10 cellular contexts compared by ENCODE assay signal in genomic region chr3:107432646-107433045, GRCh38. TPM values are rescaled to one million over a fixed set of nuclear protein-coding genes. Genes with fewer than 3 reads are reported as not detected.
DNase-seq lines count a peak whose midpoint lies in the region; ATAC-seq, FAIRE-seq and TF ChIP-seq lines count a peak whose summit lies in the region.
"Had no signal": no experiment of that assay in that cellular context is flagged by ENCODE, and none has a peak within 500 bp of the region (broad histone marks: within the 10 kb centered on the region; RNA-seq: fewer than 3 reads in every experiment).

No MANE protein-coding gene starts in this region.

- no peak for TF ChIP-seq POLR2A in testis (IDR thresholded peaks at IDR 0.05)

- peaks cover 12% of the 10 kb centered on the region for H3K4me1 Mint-ChIP-seq in activated naive CD4-positive, alpha-beta T cell treated with anti-CD3 and anti-CD28 coated beads for 36 hours (ENCODE audit: low read depth)
- H3K4me1 Mint-ChIP-seq in activated CD8-positive, alpha-beta T cell treated with anti-CD3 and anti-CD28 coated beads, Interleukin-2, amount 10 ng/mL, durations not matched to agents 7 days and 5 days (ENCODE audit: low read depth) = peaks cover 21% of the 10 kb centered on the region

- peaks cover 13% of the 10 kb centered on the region for H3K27me3 Mint-ChIP-seq in activated naive CD4-positive, alpha-beta T cell treated with anti-CD3 and anti-CD28 coated beads for 36 hours (ENCODE audit: low read depth)
- H3K27me3 Mint-ChIP-seq in activated CD8-positive, alpha-beta T cell treated with anti-CD3 and anti-CD28 coated beads, Interleukin-2, amount 10 ng/mL, durations not matched to agents 7 days and 5 days (ENCODE audit: low read depth) = peaks cover 40% of the 10 kb centered on the region

- in situ Hi-C loops in HAP-1 (cut with MboI; ENCODE audit: low sequenced_read_pairs) = no loop called here

- intact Hi-C loops in activated naive CD4-positive, alpha-beta T cell treated with anti-CD3 and anti-CD28 coated beads for 36 hours (cut with micrococcal nuclease) = loop anchor here (5.0 to 10.0 kb wide), 4 partner anchors 310 to 1402 kb away; partner anchors contain the start of gene IFT57
- intact Hi-C loops in testis (cut with DNase I; ENCODE audit: low total_unique reads) = loop anchor here (5.0 kb wide), 1 partner anchor 90 kb away; the partner anchor contains the start of gene BBX

- H3K9me3 ChIP-seq in testis (no peaks in the 10 kb centered on the region), HAP-1 (no peaks in the 10 kb centered on the region)
- H3K9me3 ChIP-seq: upper lobe of left lung had no signal

- CTCF ChIA-PET in activated naive CD4-positive, alpha-beta T cell treated with anti-CD3 and anti-CD28 coated beads for 36 hours (lab: Charles Lee) = interaction anchor here (3.9 kb wide), 1 partner anchor 161 kb away, joined by 19 read pairs; no protein-coding TSS in a partner anchor
- CTCF ChIA-PET in activated CD8-positive, alpha-beta T cell treated with anti-CD3 and anti-CD28 coated beads, Interleukin-2, amount 10 ng/mL, durations not matched to agents 7 days and 5 days (lab: Charles Lee) = interaction anchor here (4.3 to 7.3 kb wide), 2 partner anchors 12 to 159 kb away, joined by 38 to 55 read pairs; no protein-coding TSS in a partner anchor

- POLR2A ChIA-PET in activated CD8-positive, alpha-beta T cell treated with anti-CD3 and anti-CD28 coated beads, Interleukin-2, amount 10 ng/mL, durations not matched to agents 7 days and 5 days (lab: Charles Lee) = no interaction called here

- H3K4me1 ChIP-seq in testis (peaks cover 6% of the 10 kb centered on the region), HAP-1 (peaks cover 22% of the 10 kb centered on the region)

- FAIRE-seq in islet of Langerhans (lab: Jason Lieb, UNC) = peak; percentile 94

- peak overlapping the region; percentile 82 to 97 for H3K27ac ChIP-seq in testis

- no peak for DNase-seq in activated naive CD4-positive, alpha-beta T cell treated with anti-CD3 and anti-CD28 coated beads for 36 hours
- DNase-seq in activated naive CD4-positive, alpha-beta T cell treated with anti-CD3 and anti-CD28 coated beads, Interleukin-2, amount 50 U/mL, for 16 hours = no peak
- DNase-seq in activated CD8-positive, alpha-beta T cell treated with anti-CD3 and anti-CD28 coated beads, Interleukin-2, amount 10 ng/mL, durations not matched to agents 7 days and 5 days = no peak
- DNase-seq in testis (no peak), activated gamma-delta T cell treated with Interleukin-2 at 50 U/mL for 16 hours (no peak), HAP-1 (ENCODE audit: low spot score in 2 of 2) (no peak), NCI-H146 treated with DMSO at 0.1 percent for 48 hours (lab: John Stamatoyannopoulos, UW; ENCODE audit: unreplicated experiment) (no peak)

- H3K27ac Mint-ChIP-seq in activated naive CD4-positive, alpha-beta T cell treated with anti-CD3 and anti-CD28 coated beads for 36 hours = no peak overlapping the region
- no peak overlapping the region for H3K27ac Mint-ChIP-seq in activated CD8-positive, alpha-beta T cell treated with anti-CD3 and anti-CD28 coated beads, Interleukin-2, amount 10 ng/mL, durations not matched to agents 7 days and 5 days

- ATAC-seq in activated CD8-positive, alpha-beta T cell treated with anti-CD3 and anti-CD28 coated beads, Interleukin-2, amount 10 ng/mL, durations not matched to agents 7 days and 5 days = no peak

- no peaks in the 10 kb centered on the region for H3K36me3 Mint-ChIP-seq in activated naive CD4-positive, alpha-beta T cell treated with anti-CD3 and anti-CD28 coated beads for 36 hours (ENCODE audit: low read depth)
- no peaks in the 10 kb centered on the region for H3K36me3 Mint-ChIP-seq in activated CD8-positive, alpha-beta T cell treated with anti-CD3 and anti-CD28 coated beads, Interleukin-2, amount 10 ng/mL, durations not matched to agents 7 days and 5 days (ENCODE audit: low read depth)

- H3K36me3 ChIP-seq in testis (ENCODE audit: low read depth, missing control alignments) (no peaks in the 10 kb centered on the region), HAP-1 (replicated peaks) (no peaks in the 10 kb centered on the region)
- H3K36me3 ChIP-seq: upper lobe of left lung had no signal

- H3K4me3 Mint-ChIP-seq in activated naive CD4-positive, alpha-beta T cell treated with anti-CD3 and anti-CD28 coated beads for 36 hours = peak overlapping the region; percentile 43
- H3K4me3 Mint-ChIP-seq in activated CD8-positive, alpha-beta T cell treated with anti-CD3 and anti-CD28 coated beads, Interleukin-2, amount 10 ng/mL, durations not matched to agents 7 days and 5 days = peak overlapping the region; percentile 85

- H3K4me3 ChIP-seq in testis = peak overlapping the region in 1 of 2 donors; percentile 68
- H3K4me3 ChIP-seq in HAP-1 = no peak overlapping the region

- H3K9me3 Mint-ChIP-seq in activated naive CD4-positive, alpha-beta T cell treated with anti-CD3 and anti-CD28 coated beads for 36 hours = no peaks in the 10 kb centered on the region
- no peaks in the 10 kb centered on the region for H3K9me3 Mint-ChIP-seq in activated CD8-positive, alpha-beta T cell treated with anti-CD3 and anti-CD28 coated beads, Interleukin-2, amount 10 ng/mL, durations not matched to agents 7 days and 5 days (ENCODE audit: insufficient read depth)

- WGBS in testis, 2 donors = 52 to 53% methylated on average over 8 of the region's 8 CpGs

- no peaks in the 10 kb centered on the region for H3K27me3 ChIP-seq in testis
- no peaks in the 10 kb centered on the region for H3K27me3 ChIP-seq in HAP-1 (ENCODE audit: low read depth)
- H3K27me3 ChIP-seq: upper lobe of left lung had no signal

- no peak for TF ChIP-seq CTCF in testis (IDR thresholded peaks at IDR 0.05)

RNA-seq across cellular contexts. Expression of gene CCDC54, which starts 55.4 kb away (rescaled TPM):
- not detected for total RNA-seq in activated naive CD4-positive, alpha-beta T cell treated with anti-CD3 and anti-CD28 coated beads for 36 hours
- total RNA-seq in activated CD8-positive, alpha-beta T cell treated with anti-CD3 and anti-CD28 coated beads, Interleukin-2, amount 10 ng/mL, durations not matched to agents 7 days and 5 days = not detected
- 100 to 1,000 TPM in 1 of 2 donors, 10 to 100 TPM in 1; 33.9 to 107 TPM for total RNA-seq in testis
- polyA plus RNA-seq in testis (ENCODE audit: insufficient read depth, low read depth, low replicate concordance) = 112 TPM
- total RNA-seq: fibroblast of lung, upper lobe of left lung had no signal
- polyA plus RNA-seq: fibroblast of lung had no signal

Comparison
In these comparisons a context has a peak if more than half of its experiments do, and no peak if none do; other contexts are left out.
1. RNA of gene CCDC54, which starts 55.4 kb away (total RNA-seq): 33.9 to 107 TPM in testis; not detected in activated naive CD4-positive, alpha-beta T cell treated with anti-CD3 and anti-CD28 coated beads for 36 hours and not detected in activated CD8-positive, alpha-beta T cell treated with anti-CD3 and anti-CD28 coated beads, Interleukin-2, amount 10 ng/mL, durations not matched to agents 7 days and 5 days; every median in the first group is over 10 times any median in the second.